ENCODE assay signal across 8 cellular contexts in genomic region chr7:136405931-136406777, GRCh38.
DNase-seq lines count a peak whose midpoint lies in the region; ATAC-seq and TF ChIP-seq lines count a peak whose summit lies in the region.

No MANE protein-coding gene starts in this region.

- H3K27me3 ChIP-seq in right atrium auricular region = no peaks in the 10 kb centered on the region

- ATAC-seq in GM19397 (IDR thresholded peaks at IDR 0.05; ENCODE audit: unreplicated experiment) = peak; percentile 95
- peak; percentile 97 for ATAC-seq in HG03354 (IDR thresholded peaks at IDR 0.05; ENCODE audit: poor library complexity, severe bottlenecking, unreplicated experiment)
- peak; percentile 69 for ATAC-seq in activated naive CD8-positive, alpha-beta T cell treated with anti-CD3 and anti-CD28 coated beads, Interleukin-2, amount 50 U/mL, for 24 hours

- no peak overlapping the region for H3K4me3 Mint-ChIP-seq in activated naive CD8-positive, alpha-beta T cell treated with anti-CD3 and anti-CD28 coated beads, Interleukin-2, amount 50 U/mL, for 24 hours

- no peaks in the 10 kb centered on the region for H3K36me3 Mint-ChIP-seq in activated naive CD8-positive, alpha-beta T cell treated with anti-CD3 and anti-CD28 coated beads, Interleukin-2, amount 50 U/mL, for 24 hours (ENCODE audit: low read depth)

- H3K4me1 Mint-ChIP-seq in activated naive CD8-positive, alpha-beta T cell treated with anti-CD3 and anti-CD28 coated beads, Interleukin-2, amount 50 U/mL, for 24 hours = peaks cover 6% of the 10 kb centered on the region

- TF ChIP-seq CTCF in right atrium auricular region (IDR thresholded peaks at IDR 0.05) = peak; percentile 72 to 84

- no peaks in the 10 kb centered on the region for H3K9me3 Mint-ChIP-seq in activated naive CD8-positive, alpha-beta T cell treated with anti-CD3 and anti-CD28 coated beads, Interleukin-2, amount 50 U/mL, for 24 hours

- H3K27ac ChIP-seq in right atrium auricular region = no peak overlapping the region

- DNase-seq in ELF-1 (ENCODE audit: low read depth, low spot score) (peak; percentile 77), NCI-H2196 (lab: John Stamatoyannopoulos, UW; ENCODE audit: unreplicated experiment) (peak; percentile 63), right atrium auricular region (ENCODE audit: low spot score) (peak; percentile 59), renal cortical epithelial cell (ENCODE audit: low read depth) (peak; percentile 48), occipital lobe (lab: John Stamatoyannopoulos, UW) (no peak)
- peak; percentile 3 for DNase-seq in activated naive CD8-positive, alpha-beta T cell treated with anti-CD3 and anti-CD28 coated beads, Interleukin-2, amount 50 U/mL, for 24 hours

- no peak overlapping the region for H3K27ac Mint-ChIP-seq in activated naive CD8-positive, alpha-beta T cell treated with anti-CD3 and anti-CD28 coated beads, Interleukin-2, amount 50 U/mL, for 24 hours

- H3K4me3 ChIP-seq in right atrium auricular region = no peak overlapping the region

- no peaks in the 10 kb centered on the region for H3K4me1 ChIP-seq in right atrium auricular region

- no peaks in the 10 kb centered on the region for H3K36me3 ChIP-seq in right atrium auricular region

- H3K27me3 Mint-ChIP-seq in activated naive CD8-positive, alpha-beta T cell treated with anti-CD3 and anti-CD28 coated beads, Interleukin-2, amount 50 U/mL, for 24 hours = peaks cover 1% of the 10 kb centered on the region

- H3K9me3 ChIP-seq in right atrium auricular region = no peaks in the 10 kb centered on the region
